Comparison of ENCODE assay signal across 1 cellular context in genomic region chr11:129853508-129854228, GRCh38.
TF ChIP-seq lines count a peak whose summit lies in the region.

No MANE protein-coding gene starts in this region.

TF ChIP-seq in HepG2, 621 proteins besides CTCF, POLR2A, EP300 and RAD21 (continued from another document and continues in another):
- TF ChIP-seq, protein P1, sequence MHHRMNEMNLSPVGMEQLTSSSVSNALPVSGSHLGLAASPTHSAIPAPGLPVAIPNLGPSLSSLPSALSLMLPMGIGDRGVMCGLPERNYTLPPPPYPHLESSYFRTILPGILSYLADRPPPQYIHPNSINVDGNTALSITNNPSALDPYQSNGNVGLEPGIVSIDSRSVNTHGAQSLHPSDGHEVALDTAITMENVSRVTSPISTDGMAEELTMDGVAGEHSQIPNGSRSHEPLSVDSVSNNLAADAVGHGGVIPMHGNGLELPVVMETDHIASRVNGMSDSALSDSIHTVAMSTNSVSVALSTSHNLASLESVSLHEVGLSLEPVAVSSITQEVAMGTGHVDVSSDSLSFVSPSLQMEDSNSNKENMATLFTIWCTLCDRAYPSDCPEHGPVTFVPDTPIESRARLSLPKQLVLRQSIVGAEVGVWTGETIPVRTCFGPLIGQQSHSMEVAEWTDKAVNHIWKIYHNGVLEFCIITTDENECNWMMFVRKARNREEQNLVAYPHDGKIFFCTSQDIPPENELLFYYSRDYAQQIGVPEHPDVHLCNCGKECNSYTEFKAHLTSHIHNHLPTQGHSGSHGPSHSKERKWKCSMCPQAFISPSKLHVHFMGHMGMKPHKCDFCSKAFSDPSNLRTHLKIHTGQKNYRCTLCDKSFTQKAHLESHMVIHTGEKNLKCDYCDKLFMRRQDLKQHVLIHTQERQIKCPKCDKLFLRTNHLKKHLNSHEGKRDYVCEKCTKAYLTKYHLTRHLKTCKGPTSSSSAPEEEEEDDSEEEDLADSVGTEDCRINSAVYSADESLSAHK (CRISPR knock-in tag; IDR thresholded peaks at IDR 0.05; ENCODE audit: borderline replicate concordance), result no peak
- TF ChIP-seq ZSCAN21 (CRISPR knock-in tag; IDR thresholded peaks at IDR 0.05; ENCODE audit: borderline replicate concordance), result no peak
- TF ChIP-seq, protein P2, sequence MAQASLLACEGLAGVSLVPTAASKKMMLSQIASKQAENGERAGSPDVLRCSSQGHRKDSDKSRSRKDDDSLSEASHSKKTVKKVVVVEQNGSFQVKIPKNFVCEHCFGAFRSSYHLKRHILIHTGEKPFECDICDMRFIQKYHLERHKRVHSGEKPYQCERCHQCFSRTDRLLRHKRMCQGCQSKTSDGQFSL (CRISPR knock-in tag; IDR thresholded peaks at IDR 0.05), result no peak
- TF ChIP-seq PAWR (CRISPR knock-in tag; IDR thresholded peaks at IDR 0.05; ENCODE audit: borderline replicate concordance), result no peak
- TF ChIP-seq MXI1 (IDR thresholded peaks at IDR 0.05; ENCODE audit: borderline replicate concordance, low read depth, low read length), result no peak; the same call in 2 of the 3 replicates
- TF ChIP-seq ZNF20 (CRISPR knock-in tag; IDR thresholded peaks at IDR 0.05), result no peak
- peak; percentile 74; the same call in 1 of the 2 replicates for TF ChIP-seq IRF2 (CRISPR knock-in tag; IDR thresholded peaks at IDR 0.05)
- peak; percentile 98 for TF ChIP-seq SP5 (CRISPR knock-in tag; IDR thresholded peaks at IDR 0.05; ENCODE audit: borderline replicate concordance, low read depth)
- no peak for TF ChIP-seq ZNF33B (CRISPR knock-in tag; IDR thresholded peaks at IDR 0.05)
- TF ChIP-seq SALL2 (CRISPR knock-in tag; IDR thresholded peaks at IDR 0.05), result no peak
- TF ChIP-seq TBP (CRISPR knock-in tag; IDR thresholded peaks at IDR 0.05), result no peak
- TF ChIP-seq ZNF34 (CRISPR knock-in tag; IDR thresholded peaks at IDR 0.05; ENCODE audit: borderline replicate concordance), result no peak
- TF ChIP-seq GATAD2A (CRISPR knock-in tag; IDR thresholded peaks at IDR 0.05), result peak; percentile 88
- TF ChIP-seq POGZ (CRISPR knock-in tag; IDR thresholded peaks at IDR 0.05), result peak; percentile 64
- TF ChIP-seq NRL (CRISPR knock-in tag; IDR thresholded peaks at IDR 0.05; ENCODE audit: borderline replicate concordance), result no peak
- no peak for TF ChIP-seq ZFP82 (CRISPR knock-in tag; IDR thresholded peaks at IDR 0.05; ENCODE audit: borderline replicate concordance)
- TF ChIP-seq, protein P3, sequence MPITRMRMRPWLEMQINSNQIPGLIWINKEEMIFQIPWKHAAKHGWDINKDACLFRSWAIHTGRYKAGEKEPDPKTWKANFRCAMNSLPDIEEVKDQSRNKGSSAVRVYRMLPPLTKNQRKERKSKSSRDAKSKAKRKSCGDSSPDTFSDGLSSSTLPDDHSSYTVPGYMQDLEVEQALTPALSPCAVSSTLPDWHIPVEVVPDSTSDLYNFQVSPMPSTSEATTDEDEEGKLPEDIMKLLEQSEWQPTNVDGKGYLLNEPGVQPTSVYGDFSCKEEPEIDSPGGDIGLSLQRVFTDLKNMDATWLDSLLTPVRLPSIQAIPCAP (CRISPR knock-in tag; IDR thresholded peaks at IDR 0.05; ENCODE audit: low read depth), result no peak
- TF ChIP-seq ZNF879 (CRISPR knock-in tag; IDR thresholded peaks at IDR 0.05), result no peak
- TF ChIP-seq SCMH1 (CRISPR knock-in tag; IDR thresholded peaks at IDR 0.05; ENCODE audit: borderline replicate concordance), result no peak
- no peak; the same call in 1 of the 2 replicates for TF ChIP-seq ZBTB43 (CRISPR knock-in tag; conservative IDR thresholded peaks at IDR 0.05)
- no peak for TF ChIP-seq JUN (CRISPR knock-in tag; IDR thresholded peaks at IDR 0.05)
- no peak for TF ChIP-seq DZIP1 (CRISPR knock-in tag; IDR thresholded peaks at IDR 0.05)
- 0 out of 2 replicates have a peak, but pooled peaks have one; percentile 25 for TF ChIP-seq YEATS2 (CRISPR knock-in tag; IDR thresholded peaks at IDR 0.05; ENCODE audit: borderline replicate concordance)
- no peak for TF ChIP-seq SATB2 (CRISPR knock-in tag; IDR thresholded peaks at IDR 0.05)
- no peak for TF ChIP-seq ZSCAN30 (CRISPR knock-in tag; IDR thresholded peaks at IDR 0.05)
- no peak for TF ChIP-seq ZNF451 (CRISPR knock-in tag; IDR thresholded peaks at IDR 0.05)
- peak; percentile 25; the same call in 1 of the 2 replicates for TF ChIP-seq ZNF431 (CRISPR knock-in tag; IDR thresholded peaks at IDR 0.05; ENCODE audit: borderline replicate concordance, low read depth)
- TF ChIP-seq, protein P4, sequence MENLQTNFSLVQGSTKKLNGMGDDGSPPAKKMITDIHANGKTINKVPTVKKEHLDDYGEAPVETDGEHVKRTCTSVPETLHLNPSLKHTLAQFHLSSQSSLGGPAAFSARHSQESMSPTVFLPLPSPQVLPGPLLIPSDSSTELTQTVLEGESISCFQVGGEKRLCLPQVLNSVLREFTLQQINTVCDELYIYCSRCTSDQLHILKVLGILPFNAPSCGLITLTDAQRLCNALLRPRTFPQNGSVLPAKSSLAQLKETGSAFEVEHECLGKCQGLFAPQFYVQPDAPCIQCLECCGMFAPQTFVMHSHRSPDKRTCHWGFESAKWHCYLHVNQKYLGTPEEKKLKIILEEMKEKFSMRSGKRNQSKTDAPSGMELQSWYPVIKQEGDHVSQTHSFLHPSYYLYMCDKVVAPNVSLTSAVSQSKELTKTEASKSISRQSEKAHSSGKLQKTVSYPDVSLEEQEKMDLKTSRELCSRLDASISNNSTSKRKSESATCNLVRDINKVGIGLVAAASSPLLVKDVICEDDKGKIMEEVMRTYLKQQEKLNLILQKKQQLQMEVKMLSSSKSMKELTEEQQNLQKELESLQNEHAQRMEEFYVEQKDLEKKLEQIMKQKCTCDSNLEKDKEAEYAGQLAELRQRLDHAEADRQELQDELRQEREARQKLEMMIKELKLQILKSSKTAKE (CRISPR knock-in tag; IDR thresholded peaks at IDR 0.05; ENCODE audit: borderline replicate concordance), result no peak
- TF ChIP-seq RBM39 (IDR thresholded peaks at IDR 0.05; ENCODE audit: low read depth, low read length, poor library complexity, severe bottlenecking), result no peak
- TF ChIP-seq ELF3 (CRISPR knock-in tag; IDR thresholded peaks at IDR 0.05), result peak; percentile 95
- TF ChIP-seq ZIK1 (CRISPR knock-in tag; IDR thresholded peaks at IDR 0.05; ENCODE audit: borderline replicate concordance, low read depth), result no peak
- no peak for TF ChIP-seq PRPF4 (IDR thresholded peaks at IDR 0.05; ENCODE audit: low read depth, low read length, poor library complexity, severe bottlenecking)
- TF ChIP-seq ZSCAN12 (CRISPR knock-in tag; IDR thresholded peaks at IDR 0.05), result no peak
- no peak for TF ChIP-seq ZNF468 (CRISPR knock-in tag; IDR thresholded peaks at IDR 0.05)
- TF ChIP-seq NCOA2 (CRISPR knock-in tag; IDR thresholded peaks at IDR 0.05), result peak; percentile 79
- TF ChIP-seq ZNF557 (CRISPR knock-in tag; IDR thresholded peaks at IDR 0.05), result no peak
- TF ChIP-seq RORA (CRISPR knock-in tag; IDR thresholded peaks at IDR 0.05), result no peak
- 0 out of 2 replicates have a peak, but pooled peaks have one; percentile 20 for TF ChIP-seq ZNF749 (CRISPR knock-in tag; IDR thresholded peaks at IDR 0.05; ENCODE audit: borderline replicate concordance)
- no peak for TF ChIP-seq MED13 (CRISPR knock-in tag; IDR thresholded peaks at IDR 0.05)
- TF ChIP-seq, protein P5, sequence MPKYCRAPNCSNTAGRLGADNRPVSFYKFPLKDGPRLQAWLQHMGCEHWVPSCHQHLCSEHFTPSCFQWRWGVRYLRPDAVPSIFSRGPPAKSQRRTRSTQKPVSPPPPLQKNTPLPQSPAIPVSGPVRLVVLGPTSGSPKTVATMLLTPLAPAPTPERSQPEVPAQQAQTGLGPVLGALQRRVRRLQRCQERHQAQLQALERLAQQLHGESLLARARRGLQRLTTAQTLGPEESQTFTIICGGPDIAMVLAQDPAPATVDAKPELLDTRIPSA (CRISPR knock-in tag; IDR thresholded peaks at IDR 0.05; ENCODE audit: borderline replicate concordance), result no peak
- TF ChIP-seq ZNF124 (CRISPR knock-in tag; IDR thresholded peaks at IDR 0.05), result 0 out of 2 replicates have a peak, but pooled peaks have one; percentile 74
- no peak for TF ChIP-seq EZH2 (conservative IDR thresholded peaks at IDR 0.05; ENCODE audit: low read depth, low read length)
- no peak for TF ChIP-seq ZC3H4 (CRISPR knock-in tag; IDR thresholded peaks at IDR 0.05; ENCODE audit: borderline replicate concordance)
- TF ChIP-seq EEA1 (CRISPR knock-in tag; IDR thresholded peaks at IDR 0.05; ENCODE audit: borderline replicate concordance), result no peak
- TF ChIP-seq THAP11 (CRISPR knock-in tag; IDR thresholded peaks at IDR 0.05), result peak; percentile 67; the same call in 1 of the 2 replicates
- TF ChIP-seq ZNF746 (CRISPR knock-in tag; IDR thresholded peaks at IDR 0.05), result no peak
- TF ChIP-seq MXD4 (CRISPR knock-in tag; IDR thresholded peaks at IDR 0.05), result no peak
- no peak for TF ChIP-seq EED (CRISPR knock-in tag; IDR thresholded peaks at IDR 0.05)
- no peak for TF ChIP-seq STAT5B (CRISPR knock-in tag; IDR thresholded peaks at IDR 0.05)
- peak; percentile 26; the same call in 1 of the 2 replicates for TF ChIP-seq GABPB1 (CRISPR knock-in tag; IDR thresholded peaks at IDR 0.05)
- TF ChIP-seq, protein P6, sequence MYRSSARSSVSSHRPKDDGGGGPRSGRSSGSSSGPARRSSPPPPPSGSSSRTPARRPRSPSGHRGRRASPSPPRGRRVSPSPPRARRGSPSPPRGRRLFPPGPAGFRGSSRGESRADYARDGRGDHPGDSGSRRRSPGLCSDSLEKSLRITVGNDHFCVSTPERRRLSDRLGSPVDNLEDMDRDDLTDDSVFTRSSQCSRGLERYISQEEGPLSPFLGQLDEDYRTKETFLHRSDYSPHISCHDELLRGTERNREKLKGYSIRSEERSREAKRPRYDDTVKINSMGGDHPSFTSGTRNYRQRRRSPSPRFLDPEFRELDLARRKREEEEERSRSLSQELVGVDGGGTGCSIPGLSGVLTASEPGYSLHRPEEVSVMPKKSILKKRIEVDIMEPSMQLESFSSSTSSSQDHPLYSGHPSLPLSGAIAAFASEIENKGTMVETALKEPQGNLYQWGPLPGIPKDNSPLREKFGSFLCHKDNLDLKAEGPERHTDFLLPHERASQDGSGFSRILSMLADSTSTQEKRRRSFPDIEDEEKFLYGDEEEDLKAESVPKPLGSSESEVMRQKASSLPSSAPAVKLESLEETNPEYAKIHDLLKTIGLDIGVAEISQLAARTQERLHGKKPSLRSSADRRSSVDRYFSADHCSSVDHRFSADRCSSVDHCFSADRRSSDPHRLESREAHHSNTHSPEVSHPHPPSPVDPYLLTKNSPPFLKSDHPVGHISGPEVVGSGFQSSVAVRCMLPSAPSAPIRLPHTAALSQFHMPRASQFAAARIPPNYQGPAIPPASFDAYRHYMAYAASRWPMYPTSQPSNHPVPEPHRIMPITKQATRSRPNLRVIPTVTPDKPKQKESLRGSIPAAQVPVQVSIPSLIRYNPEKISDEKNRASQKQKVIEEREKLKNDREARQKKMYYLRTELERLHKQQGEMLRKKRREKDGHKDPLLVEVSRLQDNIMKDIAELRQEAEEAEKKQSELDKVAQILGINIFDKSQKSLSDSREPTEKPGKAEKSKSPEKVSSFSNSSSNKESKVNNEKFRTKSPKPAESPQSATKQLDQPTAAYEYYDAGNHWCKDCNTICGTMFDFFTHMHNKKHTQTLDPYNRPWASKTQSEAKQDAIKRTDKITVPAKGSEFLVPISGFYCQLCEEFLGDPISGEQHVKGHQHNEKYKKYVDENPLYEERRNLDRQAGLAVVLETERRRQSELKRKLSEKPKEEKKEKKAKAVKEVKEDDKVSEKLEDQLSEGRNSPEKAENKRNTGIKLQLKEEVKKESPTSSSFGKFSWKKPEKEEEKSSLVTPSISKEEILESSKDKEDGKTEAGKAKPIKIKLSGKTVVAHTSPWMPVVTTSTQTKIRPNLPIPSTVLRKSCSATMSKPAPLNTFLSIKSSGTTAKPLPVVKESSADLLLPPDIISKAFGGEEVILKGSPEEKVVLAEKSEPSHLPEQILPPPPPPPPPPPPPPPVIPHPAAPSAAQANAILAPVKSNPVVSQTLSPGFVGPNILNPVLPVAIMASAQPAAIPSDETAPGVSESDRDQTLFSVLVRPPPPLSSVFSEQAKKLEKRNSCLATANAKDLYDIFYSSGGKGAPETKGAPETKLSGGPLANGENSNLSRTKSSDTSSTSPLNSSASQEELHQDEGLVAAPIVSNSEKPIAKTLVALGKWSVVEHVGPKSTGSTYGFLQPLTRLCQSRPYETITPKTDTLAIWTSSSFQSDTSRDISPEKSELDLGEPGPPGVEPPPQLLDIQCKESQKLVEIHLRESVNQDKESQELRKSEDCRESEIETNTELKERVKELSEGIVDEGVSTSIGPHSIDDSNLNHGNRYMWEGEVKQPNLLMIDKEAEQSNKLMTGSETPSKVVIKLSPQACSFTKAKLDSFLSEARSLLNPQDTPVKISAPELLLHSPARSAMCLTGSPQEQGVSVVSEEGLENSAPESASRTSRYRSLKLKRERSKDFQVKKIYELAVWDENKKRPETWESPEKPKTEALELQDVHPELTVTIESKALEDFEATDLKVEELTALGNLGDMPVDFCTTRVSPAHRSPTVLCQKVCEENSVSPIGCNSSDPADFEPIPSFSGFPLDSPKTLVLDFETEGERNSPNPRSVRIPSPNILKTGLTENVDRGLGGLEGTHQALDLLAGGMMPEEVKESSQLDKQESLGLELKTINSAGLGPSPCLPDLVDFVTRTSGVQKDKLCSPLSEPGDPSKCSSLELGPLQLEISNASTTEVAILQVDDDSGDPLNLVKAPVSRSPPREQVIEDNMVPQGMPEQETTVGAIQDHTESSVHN (CRISPR knock-in tag; IDR thresholded peaks at IDR 0.05), result no peak
- no peak for TF ChIP-seq ZNF563 (CRISPR knock-in tag; IDR thresholded peaks at IDR 0.05)
- TF ChIP-seq ZNF484 (CRISPR knock-in tag; IDR thresholded peaks at IDR 0.05; ENCODE audit: borderline replicate concordance, low read depth), result no peak
- TF ChIP-seq ZNF235 (CRISPR knock-in tag; IDR thresholded peaks at IDR 0.05; ENCODE audit: borderline replicate concordance), result no peak
